Comparison of ENCODE assay signal across 20 cellular contexts in the genomic region with DNA sequence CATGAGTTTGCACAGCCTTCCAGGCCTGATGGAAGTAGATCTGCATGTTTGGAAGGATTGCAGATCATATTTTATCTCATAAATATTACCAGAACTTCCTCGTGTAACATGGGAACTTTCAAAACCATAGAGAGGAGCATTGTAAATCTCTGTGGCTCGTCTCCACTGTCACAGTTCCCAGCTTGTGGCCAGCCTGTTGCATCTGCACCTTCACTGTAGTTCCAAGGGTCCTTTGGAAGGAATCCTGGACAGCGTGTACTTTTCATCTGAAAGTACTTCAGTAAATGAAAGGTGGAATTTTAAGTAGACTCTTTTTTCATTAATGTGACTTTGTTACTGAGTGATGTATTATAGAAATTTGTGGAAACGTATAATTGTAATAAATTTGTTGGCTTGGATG.
DNase-seq lines count a peak whose midpoint lies in the region; ATAC-seq and TF ChIP-seq lines count a peak whose summit lies in the region.
"Had no signal": no experiment of that assay in that cellular context is flagged by ENCODE, and none has a peak within 500 bp of the region (broad histone marks: within the 10 kb centered on the region; RNA-seq: fewer than 3 reads in every experiment).

No MANE protein-coding gene starts in this region.

- H3K4me1 Mint-ChIP-seq in effector memory CD8-positive, alpha-beta T cell (ENCODE audit: low read depth in 2 of 2), result no peaks in the 10 kb centered on the region
- H3K4me1 Mint-ChIP-seq: B cell had no signal

- no peaks in the 10 kb centered on the region for H3K9me3 ChIP-seq in left ventricle myocardium inferior (replicated peaks)
- H3K9me3 ChIP-seq in suprapubic skin, result no peaks in the 10 kb centered on the region
- H3K9me3 ChIP-seq in PC-3 (ENCODE audit: low read length), result no peaks in the 10 kb centered on the region

- H3K27me3 ChIP-seq in left ventricle myocardium inferior (ENCODE audit: low read depth) (no peaks in the 10 kb centered on the region), suprapubic skin (no peaks in the 10 kb centered on the region), PC-3 (ENCODE audit: low read length) (no peaks in the 10 kb centered on the region)
- H3K27me3 ChIP-seq: BLaER1 had no signal

- H3K27ac Mint-ChIP-seq in effector memory CD8-positive, alpha-beta T cell, result no peak overlapping the region
- H3K27ac Mint-ChIP-seq: B cell; CD8-positive, alpha-beta T cell had no signal

- POLR2A ChIA-PET in PC-3 (lab: Charles Lee; ENCODE audit: unreplicated experiment), result no interaction called here

- H4K20me1 ChIP-seq in PC-3 (ENCODE audit: low read length), result no peaks in the 10 kb centered on the region
- H4K20me1 ChIP-seq: BLaER1 had no signal

- no peak overlapping the region for H3K4me3 ChIP-seq in left ventricle myocardium inferior
- no peak overlapping the region for H3K4me3 ChIP-seq in suprapubic skin
- no peak overlapping the region for H3K4me3 ChIP-seq in PC-3 (ENCODE audit: low read length)
- H3K4me3 ChIP-seq: BLaER1, GM23248 had no signal

- H3K79me2 ChIP-seq in PC-3 (ENCODE audit: low read length), result no peaks in the 10 kb centered on the region

- H3K4me2 ChIP-seq in PC-3 (ENCODE audit: low read length), result no peak overlapping the region
- H3K4me2 ChIP-seq: BLaER1 had no signal

- TF ChIP-seq EP300 in suprapubic skin (IDR thresholded peaks at IDR 0.05), result no peak

- CTCF ChIA-PET in PC-3 (lab: Charles Lee), result no interaction called here

- no peaks in the 10 kb centered on the region for H3K36me3 ChIP-seq in left ventricle myocardium inferior
- peaks cover 11% of the 10 kb centered on the region for H3K36me3 ChIP-seq in suprapubic skin
- no peaks in the 10 kb centered on the region for H3K36me3 ChIP-seq in PC-3 (ENCODE audit: low read depth, low read length)

- H3K9me3 Mint-ChIP-seq in effector memory CD8-positive, alpha-beta T cell, result peaks cover 6 to 11% of the 10 kb centered on the region in 2 donors
- H3K9me3 Mint-ChIP-seq: CD8-positive, alpha-beta T cell had no signal

- no peak overlapping the region for H3K4me3 Mint-ChIP-seq in effector memory CD8-positive, alpha-beta T cell
- H3K4me3 Mint-ChIP-seq: B cell; CD4-positive, CD25-positive, alpha-beta regulatory T cell; CD8-positive, alpha-beta T cell had no signal

- no peaks in the 10 kb centered on the region for H3F3A ChIP-seq in PC-3 (ENCODE audit: low read length, unreplicated experiment)

- H3K27me3 Mint-ChIP-seq in effector memory CD8-positive, alpha-beta T cell, result no peaks in the 10 kb centered on the region
- H3K27me3 Mint-ChIP-seq: B cell; CD4-positive, CD25-positive, alpha-beta regulatory T cell had no signal

- TF ChIP-seq POLR2A in suprapubic skin (IDR thresholded peaks at IDR 0.05), result no peak

- no peak for TF ChIP-seq CTCF in left ventricle myocardium inferior (IDR thresholded peaks at IDR 0.05; ENCODE audit: borderline replicate concordance)
- no peak for TF ChIP-seq CTCF in suprapubic skin (IDR thresholded peaks at IDR 0.05)
- no peak for TF ChIP-seq CTCF in PC-3 (conservative IDR thresholded peaks at IDR 0.05; ENCODE audit: low read depth, low read length)

- ATAC-seq in left ventricle myocardium superior (peak; percentile 28), PC-3 (no peak), HG02884 (IDR thresholded peaks at IDR 0.05; ENCODE audit: unreplicated experiment) (no peak)
- ATAC-seq in effector memory CD8-positive, alpha-beta T cell (replicated peaks), result no peak
- ATAC-seq: CD8-positive, alpha-beta T cell had no signal

- H3K36me3 Mint-ChIP-seq in effector memory CD8-positive, alpha-beta T cell (ENCODE audit: insufficient read depth), result no peaks in the 10 kb centered on the region

- H3K4me1 ChIP-seq in left ventricle myocardium inferior (peaks cover 37% of the 10 kb centered on the region), suprapubic skin (no peaks in the 10 kb centered on the region), PC-3 (ENCODE audit: insufficient read depth, low read length) (no peaks in the 10 kb centered on the region)
- H3K4me1 ChIP-seq: Caco-2 had no signal

- H3K27ac ChIP-seq in left ventricle myocardium inferior (replicated peaks) (no peak overlapping the region), suprapubic skin (no peak overlapping the region), PC-3 (ENCODE audit: low read length) (no peak overlapping the region)
- H3K27ac ChIP-seq: 22Rv1, BLaER1, C4-2B, GM23248 had no signal

- DNase-seq in left ventricle myocardium superior (no peak), left ventricle myocardium inferior (no peak), islet precursor cell (peak; percentile 4), mesenteric fat pad (ENCODE audit: low spot score) (peak; percentile 35), suprapubic skin (ENCODE audit: low spot score in 2 of 2) (peak; percentile 2 to 16), PC-3 (no peak)
- no peak for DNase-seq in effector memory CD8-positive, alpha-beta T cell
- DNase-seq: Caco-2; CD4-positive, CD25-positive, alpha-beta regulatory T cell; DMS153; DND-41; GM23248; H7; HCEC 1CT had no signal

- H2AFZ ChIP-seq in PC-3 (ENCODE audit: low read length), result no peak overlapping the region
- H2AFZ ChIP-seq: GM23248 had no signal

- H3K9ac ChIP-seq in PC-3 (ENCODE audit: low read length), result no peak overlapping the region
- H3K9ac ChIP-seq: BLaER1, GM23248 had no signal

- WGBS in suprapubic skin, result 90% methylated on average over 4 of the region's 4 CpGs

- BruUV-seq in PC-3 (replicated peaks; lab: Mats Ljungman, UMichigan), result no TSS peak

- no peaks in the 10 kb centered on the region for H3K9me2 ChIP-seq in PC-3 (replicated peaks; ENCODE audit: low read length)

- intact Hi-C loops in left ventricle myocardium superior (cut with micrococcal nuclease) (no loop called here), left ventricle myocardium inferior (cut with micrococcal nuclease) (no loop called here), PC-3 (cut with micrococcal nuclease) (no loop called here)

Comparison
In these comparisons a context has a peak if more than half of its experiments do, and no peak if none do; other contexts are left out.
1. DNase-seq: peak in islet precursor cell (single experiment), mesenteric fat pad (single experiment) and suprapubic skin (2 of 2); none in left ventricle myocardium superior (single experiment), left ventricle myocardium inferior (single experiment), effector memory CD8-positive, alpha-beta T cell (0 of 3) and PC-3 (single experiment).